1 cellular context compared by ENCODE assay signal in the genomic region with DNA sequence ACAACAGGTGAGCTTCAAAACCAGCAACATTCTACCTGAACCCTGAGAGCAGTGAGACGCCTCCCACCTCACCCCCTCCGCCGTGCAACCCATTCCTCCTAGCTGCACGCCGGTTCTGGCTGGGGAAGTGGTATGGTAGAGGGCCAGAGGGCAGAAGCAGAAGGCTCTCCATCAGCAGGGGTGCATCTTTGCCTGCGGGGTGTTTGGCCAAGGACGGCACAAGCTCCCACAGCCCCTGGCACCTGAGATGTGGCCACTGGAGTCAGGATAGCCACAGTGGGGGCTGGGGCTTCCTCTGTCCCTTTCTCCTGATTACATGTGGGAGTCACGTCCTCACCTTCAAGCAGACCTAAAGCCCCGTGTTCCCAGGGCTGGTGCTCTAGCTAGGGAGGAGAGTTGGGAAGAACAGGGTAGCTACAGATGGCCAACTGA.
TF ChIP-seq lines count a peak whose summit lies in the region.

No MANE protein-coding gene starts in this region.

TF ChIP-seq in A549, 52 proteins besides CTCF, POLR2A, EP300 and RAD21 (continued from another document):
- TF ChIP-seq, protein P1, sequence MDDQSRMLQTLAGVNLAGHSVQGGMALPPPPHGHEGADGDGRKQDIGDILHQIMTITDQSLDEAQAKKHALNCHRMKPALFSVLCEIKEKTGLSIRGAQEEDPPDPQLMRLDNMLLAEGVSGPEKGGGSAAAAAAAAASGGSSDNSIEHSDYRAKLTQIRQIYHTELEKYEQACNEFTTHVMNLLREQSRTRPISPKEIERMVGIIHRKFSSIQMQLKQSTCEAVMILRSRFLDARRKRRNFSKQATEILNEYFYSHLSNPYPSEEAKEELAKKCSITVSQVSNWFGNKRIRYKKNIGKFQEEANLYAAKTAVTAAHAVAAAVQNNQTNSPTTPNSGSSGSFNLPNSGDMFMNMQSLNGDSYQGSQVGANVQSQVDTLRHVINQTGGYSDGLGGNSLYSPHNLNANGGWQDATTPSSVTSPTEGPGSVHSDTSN (IDR thresholded peaks at IDR 0.05): no peak
- TF ChIP-seq ESRRA (IDR thresholded peaks at IDR 0.05; ENCODE audit: borderline replicate concordance, low read length) (no peak), NFE2L2 (conservative IDR thresholded peaks at IDR 0.05; ENCODE audit: low read length) (no peak), SREBF2 (IDR thresholded peaks at IDR 0.05) (no peak)
